16 cellular contexts compared by ENCODE assay signal in genomic region chr20:3084283-3084985, GRCh38. TPM values are rescaled to one million over a fixed set of nuclear protein-coding genes. Genes with fewer than 3 reads are reported as not detected.
A peak's percentile ranks its signal among the peaks of the same experiment; 100 is the strongest.
DNase-seq lines count a peak whose midpoint lies in the region; ATAC-seq and TF ChIP-seq lines count a peak whose summit lies in the region.
"Had no signal": no experiment of that assay in that cellular context is flagged by ENCODE, and none has a peak within 500 bp of the region (broad histone marks: within the 10 kb centered on the region; RNA-seq: fewer than 3 reads in every experiment).

A gene with protein sequence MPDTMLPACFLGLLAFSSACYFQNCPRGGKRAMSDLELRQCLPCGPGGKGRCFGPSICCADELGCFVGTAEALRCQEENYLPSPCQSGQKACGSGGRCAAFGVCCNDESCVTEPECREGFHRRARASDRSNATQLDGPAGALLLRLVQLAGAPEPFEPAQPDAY (minus strand): TSS chr20:3084724. CDS start chr20:3084674, 50 bp downstream.

- H3K4me1 Mint-ChIP-seq in T-helper 17 cell (peaks cover 11% of the 10 kb centered on the region), immature natural killer cell (peaks cover 0 to 12% of the 10 kb centered on the region in 2 donors)
- H3K4me1 Mint-ChIP-seq in stimulated activated effector memory CD8-positive, alpha-beta T cell treated with anti-CD3 and anti-CD28 coated beads, Interleukin-12 subunit alpha, Interleukin-12 subunit beta, amount 100 ng/mL, for 72 hours, result peaks cover 11% of the 10 kb centered on the region

- peaks cover 63% of the 10 kb centered on the region for H3K27me3 ChIP-seq in transverse colon

- H3K36me3 Mint-ChIP-seq in T-helper 17 cell (ENCODE audit: low read depth), result peaks cover 5% of the 10 kb centered on the region
- H3K36me3 Mint-ChIP-seq in immature natural killer cell, result peaks cover 0 to 5% (median 0%) of the 10 kb centered on the region in 3 donors
- H3K36me3 Mint-ChIP-seq in stimulated activated effector memory CD8-positive, alpha-beta T cell treated with anti-CD3 and anti-CD28 coated beads, Interleukin-12 subunit alpha, Interleukin-12 subunit beta, amount 100 ng/mL, for 72 hours, result no peaks in the 10 kb centered on the region

- intact Hi-C loops in transverse colon (cut with DNase I; ENCODE audit: low total_unique reads), result no loop called here

- H3K4me1 ChIP-seq in transverse colon, result peaks cover 0 to 12% (median 10%) of the 10 kb centered on the region in 4 donors
- H3K4me1 ChIP-seq: HAP-1 had no signal

- no peaks in the 10 kb centered on the region for H3K9me3 ChIP-seq in T-helper 17 cell (ENCODE audit: control insufficient read depth, low read length, poor library complexity, severe bottlenecking)
- H3K9me3 ChIP-seq in transverse colon, result no peaks in the 10 kb centered on the region
- H3K9me3 ChIP-seq: HAP-1 had no signal

- H3K27me3 Mint-ChIP-seq in T-helper 17 cell, result peaks cover 46% of the 10 kb centered on the region
- H3K27me3 Mint-ChIP-seq in immature natural killer cell (ENCODE audit: low read depth in 3 of 3), result peaks cover 13 to 29% (median 25%) of the 10 kb centered on the region in 3 donors

- 87 to 100% methylated on average over 2 to 24 of the region's 28 CpGs for WGBS in transverse colon (ENCODE audit: low coverage in 1 of 2), 2 donors

- ATAC-seq in T-helper 17 cell (no peak), GM19397 (IDR thresholded peaks at IDR 0.05; ENCODE audit: unreplicated experiment) (no peak), HG03520 (IDR thresholded peaks at IDR 0.05; ENCODE audit: unreplicated experiment) (no peak)
- ATAC-seq in stimulated activated effector memory CD8-positive, alpha-beta T cell treated with anti-CD3 and anti-CD28 coated beads, Interleukin-12 subunit alpha, Interleukin-12 subunit beta, amount 100 ng/mL, for 72 hours, result no peak
- ATAC-seq: right cardiac atrium had no signal

- TF ChIP-seq POLR2A in transverse colon (IDR thresholded peaks at IDR 0.05), result no peak

- H3K27ac ChIP-seq in transverse colon, result no peak within 1 kb of the TSS

- peak; percentile 15 for DNase-seq in NCI-H146 (lab: John Stamatoyannopoulos, UW)
- no peak for DNase-seq in NCI-H146 treated with DMSO at 0.1 percent for 48 hours (lab: John Stamatoyannopoulos, UW; ENCODE audit: unreplicated experiment)
- no peak for DNase-seq in T-helper 17 cell
- DNase-seq in immature natural killer cell, result no peak
- no peak for DNase-seq in stimulated activated effector memory CD8-positive, alpha-beta T cell treated with anti-CD3 and anti-CD28 coated beads, Interleukin-12 subunit alpha, Interleukin-12 subunit beta, amount 100 ng/mL, for 72 hours (ENCODE audit: low spot score in 2 of 2)
- DNase-seq in transverse colon, result no peak
- DNase-seq: COR-L47; glutamatergic neuron; stimulated activated CD4-positive, alpha-beta T cell treated with anti-CD3 and anti-CD28 coated beads, Interleukin-4, amount 100 ng/mL, for 4 hours; stimulated activated naive CD4-positive, alpha-beta T cell treated with Interleukin-2 at 50 U/mL for 16 hours had no signal

- no peak for TF ChIP-seq CTCF in transverse colon (IDR thresholded peaks at IDR 0.05)

- no peaks in the 10 kb centered on the region for H3K36me3 ChIP-seq in transverse colon
- H3K36me3 ChIP-seq: HAP-1 had no signal

- H3K4me3 Mint-ChIP-seq in T-helper 17 cell, result peak within 1 kb of the TSS; percentile 80
- H3K4me3 Mint-ChIP-seq in immature natural killer cell, result peak within 1 kb of the TSS in 3 of 5 donors; percentile 42 to 62 (median 46)
- H3K4me3 Mint-ChIP-seq in stimulated activated effector memory CD8-positive, alpha-beta T cell treated with anti-CD3 and anti-CD28 coated beads, Interleukin-12 subunit alpha, Interleukin-12 subunit beta, amount 100 ng/mL, for 72 hours, result peak within 1 kb of the TSS; percentile 61

- in situ Hi-C loops in transverse colon (cut with MboI; ENCODE audit: low pct_ligation_motif_present in 1 of 4, low pct_unique_long_range_greater_than_20kb in 1 of 4, low sequenced_read_pairs in 3 of 4), result no loop called here

- no peaks in the 10 kb centered on the region for H3K9me3 Mint-ChIP-seq in immature natural killer cell
- H3K9me3 Mint-ChIP-seq in stimulated activated effector memory CD8-positive, alpha-beta T cell treated with anti-CD3 and anti-CD28 coated beads, Interleukin-12 subunit alpha, Interleukin-12 subunit beta, amount 100 ng/mL, for 72 hours, result no peaks in the 10 kb centered on the region

- H3K4me3 ChIP-seq in transverse colon, result no peak within 1 kb of the TSS
- H3K4me3 ChIP-seq: HAP-1 had no signal

- TF ChIP-seq EP300 in transverse colon (IDR thresholded peaks at IDR 0.05; ENCODE audit: low read depth), result no peak

- no peak within 1 kb of the TSS for H3K27ac Mint-ChIP-seq in T-helper 17 cell
- no peak within 1 kb of the TSS for H3K27ac Mint-ChIP-seq in immature natural killer cell
- H3K27ac Mint-ChIP-seq in stimulated activated effector memory CD8-positive, alpha-beta T cell treated with anti-CD3 and anti-CD28 coated beads, Interleukin-12 subunit alpha, Interleukin-12 subunit beta, amount 100 ng/mL, for 72 hours, result no peak within 1 kb of the TSS

RNA-seq across cellular contexts. Expression of the gene that starts here (rescaled TPM):
- total RNA-seq in T-helper 17 cell (not detected), transverse colon (not detected)
- polyA plus RNA-seq in immature natural killer cell, result not detected
- total RNA-seq: A172, epithelial cell of proximal tubule, right cardiac atrium had no signal
- polyA plus RNA-seq: right cardiac atrium had no signal
